21 cellular contexts compared by ENCODE assay signal in genomic region chr3:112980080-112980479, GRCh38. TPM values are rescaled to one million over a fixed set of nuclear protein-coding genes. Genes with fewer than 3 reads are reported as not detected.
"Had no signal": no experiment of that assay in that cellular context is flagged by ENCODE, and none has a peak within 500 bp of the region (broad histone marks: within the 10 kb centered on the region; RNA-seq: fewer than 3 reads in every experiment).

No MANE protein-coding gene starts in this region.

- ATAC-seq: activated CD4-positive, CD25-positive, alpha-beta regulatory T cell treated with anti-CD3 and anti-CD28 coated beads, Interleukin-2, amount 50 U/mL, for 24 hours; activated T-cell treated with anti-CD3 and anti-CD28 coated beads, Interleukin-2, amount 50 U/mL, for 4 hours; effector memory CD8-positive, alpha-beta T cell; esophagus mucosa; heart right ventricle; left colon; pancreas; psoas muscle; right cardiac atrium had no signal

- H3K36me3 ChIP-seq: heart right ventricle, pancreas, thyroid gland had no signal

- H3K9me3 ChIP-seq: heart right ventricle, pancreas, psoas muscle, thyroid gland had no signal

- DNase-seq: activated CD8-positive, alpha-beta memory T cell treated with anti-CD3 and anti-CD28 coated beads for 24 hours; activated CD8-positive, alpha-beta memory T cell treated with anti-CD3 and anti-CD28 coated beads, Interleukin-2, amount 50 U/mL, for 4 hours; activated naive CD4-positive, alpha-beta T cell treated with Interleukin-2 at 50 U/mL for 16 hours; activated naive CD8-positive, alpha-beta T cell treated with anti-CD3 and anti-CD28 coated beads for 36 hours; activated T-cell treated with anti-CD3 and anti-CD28 coated beads, Interleukin-2, amount 50 U/mL, for 4 hours; effector memory CD8-positive, alpha-beta T cell; heart right ventricle; left colon; pancreas; psoas muscle; right cardiac atrium; stimulated activated CD4-positive, alpha-beta T cell treated with anti-CD3 and anti-CD28 coated beads, Interleukin-1b, Interleukin-23, amount 100 ng/mL, for 48 hours; substantia nigra; thyroid gland had no signal

- H3K27me3 ChIP-seq: heart right ventricle, pancreas, thyroid gland had no signal

- H3K27ac ChIP-seq: heart right ventricle, pancreas, psoas muscle, skin epidermis, thyroid gland, VCaP had no signal

- H3K4me3 ChIP-seq: heart right ventricle, pancreas, psoas muscle, skin epidermis, thyroid gland had no signal

RNA-seq across cellular contexts. Expression of gene CD200R1, which starts 5.2 kb away (rescaled TPM):
- total RNA-seq: dermis microvascular lymphatic vessel endothelial cell, endothelial cell of umbilical vein, myocyte had no signal
- polyA plus RNA-seq: endothelial cell of umbilical vein had no signal
